ENCODE assay signal across 16 cellular contexts in the genomic region with DNA sequence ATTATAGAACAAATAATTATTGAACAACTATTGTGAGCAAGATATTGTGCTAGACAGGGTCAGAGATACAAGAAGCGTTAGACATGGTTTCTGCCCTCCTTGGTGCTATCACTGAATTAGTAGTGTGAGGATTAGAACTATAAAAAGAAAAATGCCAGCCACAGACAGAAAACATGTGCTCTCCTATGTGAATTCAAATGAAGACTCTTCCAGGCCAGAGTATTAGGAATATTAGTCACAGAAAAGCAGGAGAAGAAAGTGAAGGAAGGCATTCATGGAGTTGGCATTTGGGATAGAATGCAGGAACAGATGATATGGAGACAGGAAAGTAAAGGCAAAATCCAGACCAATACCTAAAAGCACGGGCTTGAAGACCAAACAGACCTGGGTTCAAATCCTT.
"Had no signal": no experiment of that assay in that cellular context is flagged by ENCODE, and none has a peak within 500 bp of the region (broad histone marks: within the 10 kb centered on the region; RNA-seq: fewer than 3 reads in every experiment).

No MANE protein-coding gene starts in this region.

- H3K9me3 Mint-ChIP-seq: activated naive CD4-positive, alpha-beta T cell treated with anti-CD3 and anti-CD28 coated beads, Interleukin-2, amount 50 U/mL, for 24 hours had no signal

- H3K27ac ChIP-seq: brain microvascular endothelial cell, foreskin keratinocyte, left ventricle myocardium inferior, upper lobe of left lung had no signal

- DNase-seq: activated gamma-delta T cell treated with Interleukin-2 at 50 U/mL for 16 hours; activated T-cell treated with anti-CD3 and anti-CD28 coated beads, Interleukin-2, amount 50 U/mL, for 1 hour; aorta; caudate nucleus; dermis blood vessel endothelial cell; effector CD8-positive, alpha-beta T cell; left ventricle myocardium inferior; midbrain; nucleus accumbens; stimulated activated CD4-positive, alpha-beta T cell treated with anti-CD3 and anti-CD28 coated beads, Interleukin-4, amount 100 ng/mL, for 24 hours; stimulated activated naive CD4-positive, alpha-beta T cell treated with Interleukin-2 at 50 U/mL for 16 hours; T-helper 1 cell had no signal

- H3K27ac Mint-ChIP-seq: activated naive CD4-positive, alpha-beta T cell treated with anti-CD3 and anti-CD28 coated beads, Interleukin-2, amount 50 U/mL, for 24 hours had no signal

- H3K9me3 ChIP-seq: left ventricle myocardium inferior, upper lobe of left lung had no signal

- H3K36me3 ChIP-seq: brain microvascular endothelial cell, left ventricle myocardium inferior, upper lobe of left lung had no signal

- H3K27me3 ChIP-seq: brain microvascular endothelial cell, foreskin keratinocyte, upper lobe of left lung had no signal

- H3K4me3 ChIP-seq: left ventricle myocardium inferior, upper lobe of left lung had no signal

- H3K36me3 Mint-ChIP-seq: activated naive CD4-positive, alpha-beta T cell treated with anti-CD3 and anti-CD28 coated beads, Interleukin-2, amount 50 U/mL, for 24 hours had no signal

- H3K4me1 ChIP-seq: left ventricle myocardium inferior, upper lobe of left lung had no signal
